9 cellular contexts compared by ENCODE assay signal in the genomic region with DNA sequence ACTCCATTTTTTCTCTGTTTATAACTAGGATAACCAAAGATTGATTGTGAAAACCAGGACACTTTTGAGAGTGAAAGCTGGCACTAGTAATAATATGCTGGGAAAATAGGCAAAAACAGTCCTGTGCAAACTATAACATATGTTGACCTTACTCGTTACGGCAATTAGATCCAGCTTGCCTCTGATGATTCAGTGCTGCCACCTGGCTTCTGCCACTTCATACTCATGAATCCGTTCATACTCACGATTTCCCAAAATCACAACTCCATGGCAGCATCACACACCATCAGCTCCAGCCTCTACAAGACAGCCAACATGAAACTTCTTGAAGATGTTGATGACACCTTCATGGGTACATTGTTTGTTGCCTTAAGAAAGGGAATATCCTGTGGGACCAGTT. TPM values are rescaled to one million over a fixed set of nuclear protein-coding genes. Genes with fewer than 3 reads are reported as not detected.
DNase-seq lines count a peak whose midpoint lies in the region; ATAC-seq and TF ChIP-seq lines count a peak whose summit lies in the region.
"Had no signal": no experiment of that assay in that cellular context is flagged by ENCODE, and none has a peak within 500 bp of the region (broad histone marks: within the 10 kb centered on the region; RNA-seq: fewer than 3 reads in every experiment).

No MANE protein-coding gene starts in this region.

- DNase-seq in DMS 273 (lab: John Stamatoyannopoulos, UW; ENCODE audit: unreplicated experiment), result peak; percentile 65
- DNase-seq in SK-MEL-5 (ENCODE audit: low read depth, low spot score), result peak; percentile 56
- peak; percentile 25 for DNase-seq in iPS DF 6.9 (ENCODE audit: low read depth, low spot score)
- DNase-seq in SKM-1 treated with dmso at 0.1 percent for 144 hours (lab: John Stamatoyannopoulos, UW; ENCODE audit: unreplicated experiment), result no peak
- DNase-seq in middle frontal gyrus (ENCODE audit: extremely low spot score, low spot score), result no peak
- DNase-seq: NCI-H510A had no signal

- no CpG with 5 or more reads among the region's 4 CpGs for WGBS in iPS DF 6.9 (ENCODE audit: insufficient coverage, insufficient read length)

- H3K27me3 ChIP-seq in iPS DF 6.9 (ENCODE audit: control insufficient read depth, insufficient read depth, low read length), result no peaks in the 10 kb centered on the region

- no peaks in the 10 kb centered on the region for H3K4me1 ChIP-seq in iPS DF 6.9 (ENCODE audit: control insufficient read depth, insufficient read depth, low read length)

- no peaks in the 10 kb centered on the region for H3K36me3 ChIP-seq in iPS DF 6.9 (ENCODE audit: control insufficient read depth, insufficient read depth, low read length)

- H3K9me3 ChIP-seq in iPS DF 6.9 (ENCODE audit: control insufficient read depth, insufficient read depth, low read length), result no peaks in the 10 kb centered on the region

- no peak for ATAC-seq in GM18907 (IDR thresholded peaks at IDR 0.05; ENCODE audit: unreplicated experiment)
- ATAC-seq in HG03342 (IDR thresholded peaks at IDR 0.05; ENCODE audit: unreplicated experiment), result no peak

- no peak overlapping the region for H3K27ac ChIP-seq in iPS DF 6.9 (ENCODE audit: low read length)

- TF ChIP-seq CTCF in LNCAP (IDR thresholded peaks at IDR 0.05), result peak; percentile 57

- no peak overlapping the region for H3K4me3 ChIP-seq in iPS DF 6.9 (ENCODE audit: low read length)

- in situ Hi-C loops in SK-MEL-5 (cut with HindIII; ENCODE audit: low pct_unique_long_range_greater_than_20kb, low sequenced_read_pairs), result no loop called here

RNA-seq across cellular contexts. Expression of a gene that starts 49.1 kb away (rescaled TPM):
- 83.9 and 84.0 TPM in 2 replicates for total RNA-seq in SK-MEL-5 (2014; rRNA removed; shearing (Covaris generic))
- 31.4 and 43.2 TPM in 2 replicates for polyA plus RNA-seq in SK-MEL-5 (2015; cell fraction: cytosol; rRNA removed)
- 67.7 and 83.3 TPM in 2 replicates for polyA plus RNA-seq in SK-MEL-5 (2015; cell fraction: nucleus; rRNA removed)

Comparison
In these comparisons a context has a peak if more than half of its experiments do, and no peak if none do; other contexts are left out.
1. DNase-seq: peak in DMS 273 (single experiment), SK-MEL-5 (single experiment) and iPS DF 6.9 (single experiment); none in SKM-1 treated with dmso at 0.1 percent for 144 hours (single experiment) and middle frontal gyrus (single experiment).